In the genomic region with DNA sequence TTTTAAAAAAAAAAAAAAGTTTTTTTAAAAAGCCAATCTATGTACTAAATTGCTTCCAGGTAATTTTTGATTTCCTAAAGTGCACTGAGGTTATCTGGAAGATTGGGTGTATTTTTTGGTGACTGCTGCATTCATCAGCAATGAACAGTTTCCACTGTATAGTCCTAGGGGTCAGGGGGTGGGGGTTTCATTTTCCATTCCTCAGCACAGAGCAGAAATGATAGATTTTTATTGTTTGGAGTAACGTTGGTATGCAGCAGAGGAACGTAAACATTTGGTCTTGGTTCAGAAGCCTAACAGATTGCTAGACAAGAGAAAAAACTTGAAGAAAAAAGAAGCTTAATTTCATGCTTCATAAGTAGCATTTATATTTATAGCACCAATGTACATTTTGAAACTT, we compare ENCODE assay signal across 1 cellular context.
TF ChIP-seq lines count a peak whose summit lies in the region.

No MANE protein-coding gene starts in this region.

TF ChIP-seq in IMR-90, 13 proteins besides CTCF, POLR2A, EP300 and RAD21:
- no peak for TF ChIP-seq FOS (IDR thresholded peaks at IDR 0.05; ENCODE audit: low read depth, low read length)
- TF ChIP-seq USF2 (IDR thresholded peaks at IDR 0.05; ENCODE audit: low read depth, low read length), result no peak
- no peak for TF ChIP-seq RCOR1 (IDR thresholded peaks at IDR 0.05; ENCODE audit: insufficient replicate concordance, low read length)
- TF ChIP-seq SMC3 (IDR thresholded peaks at IDR 0.05; ENCODE audit: low read depth, low read length), result no peak
- TF ChIP-seq RFX5 (IDR thresholded peaks at IDR 0.05; ENCODE audit: low read depth, low read length), result no peak
- no peak for TF ChIP-seq NFE2L2 (IDR thresholded peaks at IDR 0.05; ENCODE audit: low read depth, low read length)
- TF ChIP-seq BHLHE40 (IDR thresholded peaks at IDR 0.05; ENCODE audit: low read depth, low read length), result no peak
- TF ChIP-seq MAFK (IDR thresholded peaks at IDR 0.05; ENCODE audit: low read depth, low read length), result no peak
- TF ChIP-seq, protein P1, sequence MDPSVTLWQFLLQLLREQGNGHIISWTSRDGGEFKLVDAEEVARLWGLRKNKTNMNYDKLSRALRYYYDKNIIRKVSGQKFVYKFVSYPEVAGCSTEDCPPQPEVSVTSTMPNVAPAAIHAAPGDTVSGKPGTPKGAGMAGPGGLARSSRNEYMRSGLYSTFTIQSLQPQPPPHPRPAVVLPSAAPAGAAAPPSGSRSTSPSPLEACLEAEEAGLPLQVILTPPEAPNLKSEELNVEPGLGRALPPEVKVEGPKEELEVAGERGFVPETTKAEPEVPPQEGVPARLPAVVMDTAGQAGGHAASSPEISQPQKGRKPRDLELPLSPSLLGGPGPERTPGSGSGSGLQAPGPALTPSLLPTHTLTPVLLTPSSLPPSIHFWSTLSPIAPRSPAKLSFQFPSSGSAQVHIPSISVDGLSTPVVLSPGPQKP (IDR thresholded peaks at IDR 0.05; ENCODE audit: borderline replicate concordance, low read depth, low read length), result no peak
- no peak for TF ChIP-seq MXI1 (IDR thresholded peaks at IDR 0.05; ENCODE audit: borderline replicate concordance, low read depth, low read length)
- TF ChIP-seq CEBPB (IDR thresholded peaks at IDR 0.05; ENCODE audit: low read depth, low read length), result no peak
- TF ChIP-seq CHD1 (IDR thresholded peaks at IDR 0.05; ENCODE audit: low read depth, low read length), result no peak
- no peak for TF ChIP-seq MAZ (IDR thresholded peaks at IDR 0.05; ENCODE audit: borderline replicate concordance, low read depth, low read length)
